ENCODE assay signal across 18 cellular contexts in genomic region chr1:211013346-211014240, GRCh38.
"Had no signal": no experiment of that assay in that cellular context is flagged by ENCODE, and none has a peak within 500 bp of the region (broad histone marks: within the 10 kb centered on the region; RNA-seq: fewer than 3 reads in every experiment).

No MANE protein-coding gene starts in this region.

- ATAC-seq: activated CD4-positive, alpha-beta T cell treated with anti-CD3 and anti-CD28 coated beads for 36 hours; mucosa of descending colon; natural killer cell; stimulated activated naive B cell treated with anti-CD40 and anti-IgM and Interleukin-4, amounts not matched to agents 10 μg/mL and 1 μg/mL and 100 μg/mL, for 72 hours had no signal

- H3K27me3 Mint-ChIP-seq: dendritic cell treated with granulocyte-macrophage colony-stimulating factor and Interleukin-4, amounts not matched to agents 40 ng/mL and 50 ng/mL, for 4 days had no signal

- H3K27ac ChIP-seq: prostate gland, right lobe of liver, spleen, VCaP had no signal

- H3K27me3 ChIP-seq: right lobe of liver had no signal

- H3K36me3 ChIP-seq: prostate gland, right lobe of liver, spleen had no signal

- DNase-seq: activated CD4-positive, alpha-beta memory T cell treated with anti-CD3 and anti-CD28 coated beads, Interleukin-2, amount 10 ng/mL, durations not matched to agents 7 days and 5 days; activated CD4-positive, alpha-beta T cell treated with anti-CD3 and anti-CD28 coated beads for 36 hours; activated CD8-positive, alpha-beta memory T cell treated with anti-CD3 and anti-CD28 coated beads, Interleukin-2, amount 50 U/mL, for 48 hours; activated naive CD4-positive, alpha-beta T cell treated with anti-CD3 and anti-CD28 coated beads for 36 hours; central memory CD4-positive, alpha-beta T cell; immature natural killer cell; mucosa of descending colon; natural killer cell; right lobe of liver; spleen; stimulated activated CD4-positive, alpha-beta T cell treated with anti-CD3 and anti-CD28 coated beads, Interleukin-1b, Interleukin-23, amount 100 ng/mL, for 48 hours; stimulated activated naive B cell treated with anti-CD40 and anti-IgM and Interleukin-4, amounts not matched to agents 10 μg/mL and 1 μg/mL and 100 μg/mL, for 72 hours; substantia nigra had no signal

- H3K4me3 Mint-ChIP-seq: activated CD4-positive, alpha-beta memory T cell treated with anti-CD3 and anti-CD28 coated beads, Interleukin-2, amount 10 ng/mL, durations not matched to agents 7 days and 5 days; activated CD4-positive, alpha-beta T cell treated with anti-CD3 and anti-CD28 coated beads for 36 hours; activated naive CD4-positive, alpha-beta T cell treated with anti-CD3 and anti-CD28 coated beads for 36 hours; activated T-helper 1 cell treated with anti-CD3 and anti-CD28 coated beads, Interleukin-12 subunit alpha, Interleukin-12 subunit beta, Interleukin-2, Interleukin-4 antibody, amounts not matched to agents 30 ng/mL and 10 ng/mL and 1 ng/mL, durations not matched to agents 14 hours and 24 hours and 36 hours; dendritic cell treated with granulocyte-macrophage colony-stimulating factor and Interleukin-4, amounts not matched to agents 40 ng/mL and 50 ng/mL, for 4 days; immature natural killer cell; natural killer cell; stimulated activated naive B cell treated with anti-CD40 and anti-IgM and Interleukin-4, amounts not matched to agents 10 μg/mL and 1 μg/mL and 100 μg/mL, for 72 hours; type B pancreatic cell had no signal

- H3K9me3 Mint-ChIP-seq: activated CD4-positive, alpha-beta memory T cell treated with anti-CD3 and anti-CD28 coated beads, Interleukin-2, amount 10 ng/mL, durations not matched to agents 7 days and 5 days; activated naive CD4-positive, alpha-beta T cell treated with anti-CD3 and anti-CD28 coated beads for 36 hours; activated T-helper 1 cell treated with anti-CD3 and anti-CD28 coated beads, Interleukin-12 subunit alpha, Interleukin-12 subunit beta, Interleukin-2, Interleukin-4 antibody, amounts not matched to agents 30 ng/mL and 10 ng/mL and 1 ng/mL, durations not matched to agents 14 hours and 24 hours and 36 hours; type B pancreatic cell had no signal

- H3K36me3 Mint-ChIP-seq: natural killer cell; stimulated activated naive B cell treated with anti-CD40 and anti-IgM and Interleukin-4, amounts not matched to agents 10 μg/mL and 1 μg/mL and 100 μg/mL, for 72 hours; type B pancreatic cell had no signal

- H3K27ac Mint-ChIP-seq: activated CD4-positive, alpha-beta memory T cell treated with anti-CD3 and anti-CD28 coated beads, Interleukin-2, amount 10 ng/mL, durations not matched to agents 7 days and 5 days; activated CD4-positive, alpha-beta T cell treated with anti-CD3 and anti-CD28 coated beads for 36 hours; activated naive CD4-positive, alpha-beta T cell treated with anti-CD3 and anti-CD28 coated beads for 36 hours; activated T-helper 1 cell treated with anti-CD3 and anti-CD28 coated beads, Interleukin-12 subunit alpha, Interleukin-12 subunit beta, Interleukin-2, Interleukin-4 antibody, amounts not matched to agents 30 ng/mL and 10 ng/mL and 1 ng/mL, durations not matched to agents 14 hours and 24 hours and 36 hours; dendritic cell treated with granulocyte-macrophage colony-stimulating factor and Interleukin-4, amounts not matched to agents 40 ng/mL and 50 ng/mL, for 4 days; immature natural killer cell; natural killer cell; stimulated activated naive B cell treated with anti-CD40 and anti-IgM and Interleukin-4, amounts not matched to agents 10 μg/mL and 1 μg/mL and 100 μg/mL, for 72 hours; type B pancreatic cell had no signal

- H3K4me1 ChIP-seq: prostate gland, right lobe of liver, spleen had no signal

- H3K9me3 ChIP-seq: mucosa of descending colon, prostate gland, right lobe of liver had no signal

- H3K4me3 ChIP-seq: mucosa of descending colon, prostate gland, right lobe of liver, spleen had no signal

- H3K4me1 Mint-ChIP-seq: activated CD4-positive, alpha-beta memory T cell treated with anti-CD3 and anti-CD28 coated beads, Interleukin-2, amount 10 ng/mL, durations not matched to agents 7 days and 5 days; activated CD4-positive, alpha-beta T cell treated with anti-CD3 and anti-CD28 coated beads for 36 hours; immature natural killer cell; natural killer cell; stimulated activated naive B cell treated with anti-CD40 and anti-IgM and Interleukin-4, amounts not matched to agents 10 μg/mL and 1 μg/mL and 100 μg/mL, for 72 hours had no signal
